ENCODE assay signal across 1 cellular context in genomic region chr22:21448627-21449416, GRCh38.
TF ChIP-seq lines count a peak whose summit lies in the region.

No MANE protein-coding gene starts in this region.

TF ChIP-seq in H1, 55 proteins besides CTCF, POLR2A, EP300 and RAD21:
- TF ChIP-seq GTF2F1 (IDR thresholded peaks at IDR 0.05; ENCODE audit: borderline replicate concordance, low read depth, low read length) (no peak), SIN3A (conservative IDR thresholded peaks at IDR 0.05 in 1 of 2, IDR thresholded peaks at IDR 0.05 in 1 of 2; ENCODE audit: low read depth in 1 of 2, low read length in 2 of 2) (no peak), ATF3 (IDR thresholded peaks at IDR 0.05; ENCODE audit: insufficient read depth, low read depth, low read length) (no peak), KDM4A (IDR thresholded peaks at IDR 0.05; ENCODE audit: low read depth, low read length, severe bottlenecking) (no peak)
